Comparison of ENCODE assay signal across 17 cellular contexts in genomic region chr14:58737511-58737910, GRCh38.
"Had no signal": no experiment of that assay in that cellular context is flagged by ENCODE, and none has a peak within 500 bp of the region (broad histone marks: within the 10 kb centered on the region; RNA-seq: fewer than 3 reads in every experiment).

No MANE protein-coding gene starts in this region.

- H3K36me3 Mint-ChIP-seq: activated CD4-positive, alpha-beta memory T cell treated with anti-CD3 and anti-CD28 coated beads for 36 hours; activated CD8-positive, alpha-beta memory T cell treated with anti-CD3 and anti-CD28 coated beads, Interleukin-2, amount 10 ng/mL, durations not matched to agents 7 days and 5 days; naive thymus-derived CD4-positive, alpha-beta T cell; type B pancreatic cell had no signal

- DNase-seq: activated CD8-positive, alpha-beta memory T cell treated with anti-CD3 and anti-CD28 coated beads, Interleukin-2, amount 10 ng/mL, durations not matched to agents 7 days and 5 days; activated T-cell treated with anti-CD3 and anti-CD28 coated beads, Interleukin-2, amount 50 U/mL, for 24 hours; adrenal gland; erythroblast; heart right ventricle; midbrain; naive thymus-derived CD4-positive, alpha-beta T cell; spleen; WERI-Rb-1 had no signal

- H3K27me3 Mint-ChIP-seq: activated naive CD4-positive, alpha-beta T cell treated with anti-CD3 and anti-CD28 coated beads, Interleukin-2, amount 50 U/mL, for 24 hours had no signal

- H3K4me3 ChIP-seq: adrenal gland, gastroesophageal sphincter, heart right ventricle, lung, right atrium auricular region, spleen had no signal

- H3K27me3 ChIP-seq: adrenal gland, gastroesophageal sphincter, right atrium auricular region, spleen had no signal

- ATAC-seq: activated CD8-positive, alpha-beta memory T cell treated with anti-CD3 and anti-CD28 coated beads, Interleukin-2, amount 10 ng/mL, durations not matched to agents 7 days and 5 days; gastroesophageal sphincter; heart right ventricle; naive thymus-derived CD4-positive, alpha-beta T cell had no signal

- H3K9me3 Mint-ChIP-seq: activated CD4-positive, alpha-beta memory T cell treated with anti-CD3 and anti-CD28 coated beads for 36 hours; activated naive CD4-positive, alpha-beta T cell treated with anti-CD3 and anti-CD28 coated beads, Interleukin-2, amount 50 U/mL, for 24 hours; activated T-cell treated with anti-CD3 and anti-CD28 coated beads, Interleukin-2, amount 50 U/mL, for 24 hours; stimulated activated naive CD8-positive, alpha-beta T cell treated with anti-CD3 and anti-CD28 coated beads, Interleukin-15, Interleukin-2, amounts not matched to agents 100 ng/mL and 50 ng/mL, for 24 hours; T-helper 1 cell treated with Interleukin-12 subunit alpha and Interleukin-12 subunit beta and Interleukin-4 antibody, amounts not matched to agents 30 μg/mL and 1 μg/mL, for 36 hours; type B pancreatic cell had no signal

- H3K27ac ChIP-seq: adrenal gland, gastroesophageal sphincter, heart right ventricle, right atrium auricular region, spleen, WERI-Rb-1 had no signal

- H3K9me3 ChIP-seq: adrenal gland, gastroesophageal sphincter, heart right ventricle, right atrium auricular region, spleen had no signal

- H3K27ac Mint-ChIP-seq: activated CD4-positive, alpha-beta memory T cell treated with anti-CD3 and anti-CD28 coated beads for 36 hours; activated CD8-positive, alpha-beta memory T cell treated with anti-CD3 and anti-CD28 coated beads, Interleukin-2, amount 10 ng/mL, durations not matched to agents 7 days and 5 days; activated naive CD4-positive, alpha-beta T cell treated with anti-CD3 and anti-CD28 coated beads, Interleukin-2, amount 50 U/mL, for 24 hours; activated T-cell treated with anti-CD3 and anti-CD28 coated beads, Interleukin-2, amount 50 U/mL, for 24 hours; naive thymus-derived CD4-positive, alpha-beta T cell; stimulated activated naive CD8-positive, alpha-beta T cell treated with anti-CD3 and anti-CD28 coated beads, Interleukin-15, Interleukin-2, amounts not matched to agents 100 ng/mL and 50 ng/mL, for 24 hours; T-helper 1 cell treated with Interleukin-12 subunit alpha and Interleukin-12 subunit beta and Interleukin-4 antibody, amounts not matched to agents 30 μg/mL and 1 μg/mL, for 36 hours; type B pancreatic cell had no signal

- H3K4me1 Mint-ChIP-seq: activated CD8-positive, alpha-beta memory T cell treated with anti-CD3 and anti-CD28 coated beads, Interleukin-2, amount 10 ng/mL, durations not matched to agents 7 days and 5 days; activated naive CD4-positive, alpha-beta T cell treated with anti-CD3 and anti-CD28 coated beads, Interleukin-2, amount 50 U/mL, for 24 hours had no signal

- H3K4me1 ChIP-seq: adrenal gland, right atrium auricular region, spleen had no signal

- H3K4me3 Mint-ChIP-seq: activated CD4-positive, alpha-beta memory T cell treated with anti-CD3 and anti-CD28 coated beads for 36 hours; activated CD8-positive, alpha-beta memory T cell treated with anti-CD3 and anti-CD28 coated beads, Interleukin-2, amount 10 ng/mL, durations not matched to agents 7 days and 5 days; activated naive CD4-positive, alpha-beta T cell treated with anti-CD3 and anti-CD28 coated beads, Interleukin-2, amount 50 U/mL, for 24 hours; activated T-cell treated with anti-CD3 and anti-CD28 coated beads, Interleukin-2, amount 50 U/mL, for 24 hours; naive thymus-derived CD4-positive, alpha-beta T cell; stimulated activated naive CD8-positive, alpha-beta T cell treated with anti-CD3 and anti-CD28 coated beads, Interleukin-15, Interleukin-2, amounts not matched to agents 100 ng/mL and 50 ng/mL, for 24 hours; T-helper 1 cell treated with Interleukin-12 subunit alpha and Interleukin-12 subunit beta and Interleukin-4 antibody, amounts not matched to agents 30 μg/mL and 1 μg/mL, for 36 hours; type B pancreatic cell had no signal

- H3K36me3 ChIP-seq: adrenal gland, gastroesophageal sphincter, heart right ventricle, right atrium auricular region, spleen, WERI-Rb-1 had no signal
